12 cellular contexts compared by ENCODE assay signal in the genomic region with DNA sequence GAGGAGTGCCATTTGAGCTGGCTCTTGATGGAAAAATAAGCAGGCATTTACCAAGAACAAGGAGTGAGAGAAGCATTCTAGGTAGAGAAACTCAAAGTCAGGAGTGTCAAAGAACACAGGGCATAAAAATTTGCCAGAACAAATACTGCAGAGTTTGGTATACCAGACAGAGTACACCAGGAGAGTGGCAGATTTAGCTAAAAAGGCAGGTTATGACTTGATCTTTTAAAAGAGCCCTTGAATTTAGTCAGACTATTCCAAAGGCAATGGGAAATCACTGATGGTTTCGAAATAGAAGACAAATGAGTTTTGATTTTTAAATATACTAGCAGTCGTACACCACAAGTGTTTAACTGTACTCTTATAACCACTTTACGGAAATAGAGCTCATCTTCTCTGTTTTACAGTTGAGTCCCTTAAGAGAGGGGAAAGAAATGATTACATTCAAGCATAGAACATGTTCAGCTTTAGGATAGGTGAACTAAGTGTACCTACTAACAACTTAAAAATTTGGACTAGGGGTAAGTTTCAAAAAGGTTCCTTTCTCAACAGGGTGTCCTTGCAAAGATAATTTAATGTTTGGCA. TPM values are rescaled to one million over a fixed set of nuclear protein-coding genes. Genes with fewer than 3 reads are reported as not detected.
A peak's percentile ranks its signal among the peaks of the same experiment; 100 is the strongest.
DNase-seq lines count a peak whose midpoint lies in the region; ATAC-seq and TF ChIP-seq lines count a peak whose summit lies in the region.
"Had no signal": no experiment of that assay in that cellular context is flagged by ENCODE, and none has a peak within 500 bp of the region (broad histone marks: within the 10 kb centered on the region; RNA-seq: fewer than 3 reads in every experiment).

No MANE protein-coding gene starts in this region.

- no peaks in the 10 kb centered on the region for H3K27me3 ChIP-seq in foreskin keratinocyte

- POLR2A ChIA-PET in activated CD4-positive, alpha-beta T cell treated with anti-CD3 and anti-CD28 coated beads, Interleukin-2, amount 10 ng/mL, durations not matched to agents 7 days and 5 days (lab: Charles Lee), result no interaction called here

- no peaks in the 10 kb centered on the region for H3K9me3 Mint-ChIP-seq in activated CD4-positive, alpha-beta T cell treated with anti-CD3 and anti-CD28 coated beads, Interleukin-2, amount 10 ng/mL, durations not matched to agents 7 days and 5 days
- no peaks in the 10 kb centered on the region for H3K9me3 Mint-ChIP-seq in activated T-helper 1 cell treated with anti-CD3 and anti-CD28 coated beads, Interleukin-12 subunit alpha, Interleukin-12 subunit beta, Interleukin-2, Interleukin-4 antibody, amounts not matched to agents 30 ng/mL and 10 ng/mL and 1 ng/mL, durations not matched to agents 14 hours and 24 hours and 36 hours

- H3K4me1 Mint-ChIP-seq in activated CD4-positive, alpha-beta T cell treated with anti-CD3 and anti-CD28 coated beads, Interleukin-2, amount 10 ng/mL, durations not matched to agents 7 days and 5 days, result peaks cover 85% of the 10 kb centered on the region
- H3K4me1 Mint-ChIP-seq in activated T-helper 1 cell treated with anti-CD3 and anti-CD28 coated beads, Interleukin-12 subunit alpha, Interleukin-12 subunit beta, Interleukin-2, Interleukin-4 antibody, amounts not matched to agents 30 ng/mL and 10 ng/mL and 1 ng/mL, durations not matched to agents 14 hours and 24 hours and 36 hours (ENCODE audit: low read depth), result peaks cover 89% of the 10 kb centered on the region

- TF ChIP-seq CTCF in foreskin keratinocyte (conservative IDR thresholded peaks at IDR 0.05), result no peak

- H3K27ac ChIP-seq in foreskin keratinocyte, result peak overlapping the region; percentile 40
- H3K27ac ChIP-seq: HL-60 had no signal

- peak overlapping the region; percentile 25 for H3K4me3 Mint-ChIP-seq in activated CD4-positive, alpha-beta T cell treated with anti-CD3 and anti-CD28 coated beads, Interleukin-2, amount 10 ng/mL, durations not matched to agents 7 days and 5 days
- peak overlapping the region; percentile 63 for H3K4me3 Mint-ChIP-seq in activated T-helper 1 cell treated with anti-CD3 and anti-CD28 coated beads, Interleukin-12 subunit alpha, Interleukin-12 subunit beta, Interleukin-2, Interleukin-4 antibody, amounts not matched to agents 30 ng/mL and 10 ng/mL and 1 ng/mL, durations not matched to agents 14 hours and 24 hours and 36 hours

- CTCF ChIA-PET in activated CD4-positive, alpha-beta T cell treated with anti-CD3 and anti-CD28 coated beads, Interleukin-2, amount 10 ng/mL, durations not matched to agents 7 days and 5 days (lab: Charles Lee), result interaction anchor here (0.8 to 3.1 kb wide), 8 partner anchors 8 to 306 kb away, joined by 3 to 10 read pairs (median 3); partner anchors contain the start of gene UBE2D3

- peak overlapping the region; percentile 54 for H3K27ac Mint-ChIP-seq in activated CD4-positive, alpha-beta T cell treated with anti-CD3 and anti-CD28 coated beads, Interleukin-2, amount 10 ng/mL, durations not matched to agents 7 days and 5 days
- H3K27ac Mint-ChIP-seq in activated T-helper 1 cell treated with anti-CD3 and anti-CD28 coated beads, Interleukin-12 subunit alpha, Interleukin-12 subunit beta, Interleukin-2, Interleukin-4 antibody, amounts not matched to agents 30 ng/mL and 10 ng/mL and 1 ng/mL, durations not matched to agents 14 hours and 24 hours and 36 hours, result peak overlapping the region; percentile 82

- peaks cover 75% of the 10 kb centered on the region for H3K36me3 Mint-ChIP-seq in activated CD4-positive, alpha-beta T cell treated with anti-CD3 and anti-CD28 coated beads, Interleukin-2, amount 10 ng/mL, durations not matched to agents 7 days and 5 days (ENCODE audit: low read depth)
- peaks cover 55% of the 10 kb centered on the region for H3K36me3 Mint-ChIP-seq in activated T-helper 1 cell treated with anti-CD3 and anti-CD28 coated beads, Interleukin-12 subunit alpha, Interleukin-12 subunit beta, Interleukin-2, Interleukin-4 antibody, amounts not matched to agents 30 ng/mL and 10 ng/mL and 1 ng/mL, durations not matched to agents 14 hours and 24 hours and 36 hours (ENCODE audit: low read depth)

- intact Hi-C loops in activated T-helper 1 cell treated with anti-CD3 and anti-CD28 coated beads, Interleukin-12 subunit alpha, Interleukin-12 subunit beta, Interleukin-2, Interleukin-4 antibody, amounts not matched to agents 30 ng/mL and 10 ng/mL and 1 ng/mL, durations not matched to agents 14 hours and 24 hours and 36 hours (cut with micrococcal nuclease), result loop anchor here (1.0 kb wide), 1 partner anchor 8 kb away; no protein-coding TSS in a partner anchor

- no peak for DNase-seq in activated CD4-positive, alpha-beta T cell treated with anti-CD3 and anti-CD28 coated beads, Interleukin-2, amount 10 ng/mL, durations not matched to agents 7 days and 5 days
- DNase-seq in activated CD4-positive, alpha-beta T cell treated with anti-CD3 and anti-CD28 coated beads, Interleukin-2, amount 50 U/mL, for 1 hour, result no peak
- no peak for DNase-seq in activated T-helper 1 cell treated with anti-CD3 and anti-CD28 coated beads, Interleukin-12 subunit alpha, Interleukin-12 subunit beta, Interleukin-2, Interleukin-4 antibody, amounts not matched to agents 30 ng/mL and 10 ng/mL and 1 ng/mL, durations not matched to agents 14 hours and 24 hours and 36 hours (ENCODE audit: low spot score)
- DNase-seq in foreskin keratinocyte (peak; percentile 40 to 67), NAMALWA (ENCODE audit: low spot score) (no peak), NCI-H2227 treated with DMSO at 0.1 percent for 48 hours (lab: John Stamatoyannopoulos, UW) (no peak)
- no peak for DNase-seq in stimulated activated naive CD8-positive, alpha-beta T cell treated with anti-CD3 and anti-CD28 coated beads, Interleukin-15, Interleukin-2, amounts not matched to agents 100 U/mL and 50 U/mL, for 24 hours
- DNase-seq: activated CD4-positive, alpha-beta T cell treated with anti-CD3 and anti-CD28 coated beads, Interleukin-2, amount 50 U/mL, for 48 hours; mucosa of descending colon had no signal

- peaks cover 66% of the 10 kb centered on the region for H3K4me1 ChIP-seq in foreskin keratinocyte

- H3K27me3 Mint-ChIP-seq in activated CD4-positive, alpha-beta T cell treated with anti-CD3 and anti-CD28 coated beads, Interleukin-2, amount 10 ng/mL, durations not matched to agents 7 days and 5 days, result no peaks in the 10 kb centered on the region
- no peaks in the 10 kb centered on the region for H3K27me3 Mint-ChIP-seq in activated T-helper 1 cell treated with anti-CD3 and anti-CD28 coated beads, Interleukin-12 subunit alpha, Interleukin-12 subunit beta, Interleukin-2, Interleukin-4 antibody, amounts not matched to agents 30 ng/mL and 10 ng/mL and 1 ng/mL, durations not matched to agents 14 hours and 24 hours and 36 hours (ENCODE audit: insufficient read depth)

- peak; percentile 56 for ATAC-seq in foreskin keratinocyte
- ATAC-seq in stimulated activated naive CD8-positive, alpha-beta T cell treated with anti-CD3 and anti-CD28 coated beads, Interleukin-15, Interleukin-2, amounts not matched to agents 100 U/mL and 50 U/mL, for 24 hours, result peak; percentile 31
- ATAC-seq in GM18505 (IDR thresholded peaks at IDR 0.05; ENCODE audit: unreplicated experiment), result no peak
- ATAC-seq: Right ventricle myocardium inferior had no signal

- no peak for TF ChIP-seq POLR2A in GM18505 (IDR thresholded peaks at IDR 0.05; ENCODE audit: borderline replicate concordance, extremely low read depth, insufficient read depth, insufficient read length)

RNA-seq across cellular contexts. Expression of gene UBE2D3, which starts 10.2 kb away (rescaled TPM):
- 100 to 1,000 TPM; 360 to 500 TPM for total RNA-seq in activated CD4-positive, alpha-beta T cell treated with anti-CD3 and anti-CD28 coated beads, Interleukin-2, amount 10 ng/mL, durations not matched to agents 7 days and 5 days
- total RNA-seq in activated T-helper 1 cell treated with anti-CD3 and anti-CD28 coated beads, Interleukin-12 subunit alpha, Interleukin-12 subunit beta, Interleukin-2, Interleukin-4 antibody, amounts not matched to agents 30 ng/mL and 10 ng/mL and 1 ng/mL, durations not matched to agents 14 hours and 24 hours and 36 hours, result 480 and 507 TPM in 2 replicates
- 353 and 362 TPM in 2 replicates for total RNA-seq in foreskin keratinocyte
- polyA plus RNA-seq in foreskin keratinocyte, result 214 and 244 TPM in 2 replicates

RNA-seq across cellular contexts. Expression of gene CISD2, which starts 51.7 kb away (rescaled TPM):
- total RNA-seq in activated CD4-positive, alpha-beta T cell treated with anti-CD3 and anti-CD28 coated beads, Interleukin-2, amount 10 ng/mL, durations not matched to agents 7 days and 5 days, result 10 to 100 TPM; 35.1 to 40.7 TPM
- total RNA-seq in activated T-helper 1 cell treated with anti-CD3 and anti-CD28 coated beads, Interleukin-12 subunit alpha, Interleukin-12 subunit beta, Interleukin-2, Interleukin-4 antibody, amounts not matched to agents 30 ng/mL and 10 ng/mL and 1 ng/mL, durations not matched to agents 14 hours and 24 hours and 36 hours, result 41.2 and 50.7 TPM in 2 replicates
- total RNA-seq in foreskin keratinocyte, result 41.9 and 44.2 TPM in 2 replicates
- 39.3 and 42.5 TPM in 2 replicates for polyA plus RNA-seq in foreskin keratinocyte

RNA-seq across cellular contexts. Expression of gene MANBA, which starts 56.3 kb away (rescaled TPM):
- total RNA-seq in activated CD4-positive, alpha-beta T cell treated with anti-CD3 and anti-CD28 coated beads, Interleukin-2, amount 10 ng/mL, durations not matched to agents 7 days and 5 days, result 10 to 100 TPM; 13.8 to 15.2 TPM
- total RNA-seq in activated T-helper 1 cell treated with anti-CD3 and anti-CD28 coated beads, Interleukin-12 subunit alpha, Interleukin-12 subunit beta, Interleukin-2, Interleukin-4 antibody, amounts not matched to agents 30 ng/mL and 10 ng/mL and 1 ng/mL, durations not matched to agents 14 hours and 24 hours and 36 hours, result 7.5 and 8.0 TPM in 2 replicates
- total RNA-seq in foreskin keratinocyte, result 9.8 and 18.7 TPM in 2 replicates
- polyA plus RNA-seq in foreskin keratinocyte, result 6.4 and 9.1 TPM in 2 replicates

Comparison
In these comparisons a context has a peak if more than half of its experiments do, and no peak if none do; other contexts are left out.
1. DNase-seq: peak in foreskin keratinocyte (2 of 2); none in activated CD4-positive, alpha-beta T cell treated with anti-CD3 and anti-CD28 coated beads, Interleukin-2, amount 10 ng/mL, durations not matched to agents 7 days and 5 days (single experiment), activated CD4-positive, alpha-beta T cell treated with anti-CD3 and anti-CD28 coated beads, Interleukin-2, amount 50 U/mL, for 1 hour (single experiment), activated T-helper 1 cell treated with anti-CD3 and anti-CD28 coated beads, Interleukin-12 subunit alpha, Interleukin-12 subunit beta, Interleukin-2, Interleukin-4 antibody, amounts not matched to agents 30 ng/mL and 10 ng/mL and 1 ng/mL, durations not matched to agents 14 hours and 24 hours and 36 hours (single experiment), stimulated activated naive CD8-positive, alpha-beta T cell treated with anti-CD3 and anti-CD28 coated beads, Interleukin-15, Interleukin-2, amounts not matched to agents 100 U/mL and 50 U/mL, for 24 hours (single experiment), NAMALWA (single experiment) and NCI-H2227 treated with DMSO at 0.1 percent for 48 hours (single experiment).